Comparison of ENCODE assay signal across 25 cellular contexts in the genomic region with DNA sequence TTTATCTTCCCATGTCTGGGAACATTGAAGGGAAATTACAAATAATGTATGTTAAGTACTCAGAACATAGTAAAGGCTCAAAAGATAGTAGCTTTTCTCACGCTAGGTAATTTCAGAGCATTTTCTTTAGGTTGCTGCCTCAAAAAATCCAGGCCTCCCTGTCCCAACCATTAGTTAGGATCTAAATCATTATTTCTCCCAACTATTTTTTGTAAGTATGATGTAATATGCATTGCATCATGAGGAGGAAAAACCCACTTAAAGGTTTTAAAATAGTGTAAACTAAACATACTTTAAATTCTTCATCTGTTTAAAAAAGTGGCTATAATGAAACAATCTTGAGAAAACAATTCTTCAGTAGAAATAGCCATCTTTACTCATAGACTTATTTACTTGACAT.
A peak's percentile ranks its signal among the peaks of the same experiment; 100 is the strongest.
DNase-seq lines count a peak whose midpoint lies in the region; ATAC-seq, FAIRE-seq and TF ChIP-seq lines count a peak whose summit lies in the region.
"Had no signal": no experiment of that assay in that cellular context is flagged by ENCODE, and none has a peak within 500 bp of the region (broad histone marks: within the 10 kb centered on the region; RNA-seq: fewer than 3 reads in every experiment).

No MANE protein-coding gene starts in this region.

- H3K4me3 ChIP-seq in SK-N-SH (ENCODE audit: low read depth in 2 of 2, low read length in 1 of 2) (no peak overlapping the region), K562 (no peak overlapping the region), left lung (no peak overlapping the region), smooth muscle cell (no peak overlapping the region), vagina (no peak overlapping the region)
- H3K4me3 ChIP-seq: Peyer's patch had no signal

- CTCF ChIA-PET in SK-N-SH (lab: Yijun Ruan, JAX), result no interaction called here
- CTCF ChIA-PET in K562 (lab: Yijun Ruan, JAX; ENCODE audit: low intra/inter-chr PET ratio), result no interaction called here

- TF ChIP-seq POLR2A in K562 (conservative IDR thresholded peaks at IDR 0.05) (no peak), vagina (IDR thresholded peaks at IDR 0.05) (no peak)

- TF ChIP-seq EP300 in SK-N-SH (IDR thresholded peaks at IDR 0.05; ENCODE audit: borderline replicate concordance in 1 of 2, low read depth in 1 of 2, low read length in 1 of 2) (no peak), K562 (IDR thresholded peaks at IDR 0.05; ENCODE audit: low read length) (no peak)

- DNase-seq in SK-N-SH (no peak), K562 (ENCODE audit: extremely low read depth in 1 of 4, low spot score in 3 of 4) (no peak), left lung (no peak), smooth muscle cell (lab: John Stamatoyannopoulos, UW; ENCODE audit: unreplicated experiment) (no peak), GM10266 (ENCODE audit: extremely low spot score) (no peak), NCI-H2107 treated with DMSO at 0.1 percent for 48 hours (lab: John Stamatoyannopoulos, UW; ENCODE audit: unreplicated experiment) (no peak), vagina (ENCODE audit: extremely low spot score in 2 of 2) (no peak)
- DNase-seq: ACHN, AML-193, C1 segment of cervical spinal cord, DMS53, EL, GF-D8, KG1, NCI-H1105, NCI-H146, NCI-H2081, NCI-H2171 treated with DMSO at 0.1 percent for 48 hours, NCI-H446, NCI-H526, Peyer's patch had no signal

- H3K27me3 ChIP-seq in SK-N-SH (ENCODE audit: insufficient read depth) (no peaks in the 10 kb centered on the region), K562 (ENCODE audit: control insufficient read depth in 2 of 2, insufficient read depth in 2 of 2, low read length in 2 of 2) (no peaks in the 10 kb centered on the region), left lung (no peaks in the 10 kb centered on the region), smooth muscle cell (ENCODE audit: low read depth) (no peaks in the 10 kb centered on the region), vagina (no peaks in the 10 kb centered on the region)
- H3K27me3 ChIP-seq: Peyer's patch had no signal

- no peak overlapping the region for H3K27ac ChIP-seq in SK-N-SH (ENCODE audit: low read depth in 2 of 2, low read length in 1 of 2)
- H3K27ac ChIP-seq in K562 (ENCODE audit: extremely low read depth, low read depth, low read length), result no peak overlapping the region
- H3K27ac ChIP-seq in left lung, result no peak overlapping the region
- peak overlapping the region; percentile 0 for H3K27ac ChIP-seq in smooth muscle cell (ENCODE audit: low read depth)
- H3K27ac ChIP-seq in vagina, result no peak overlapping the region
- H3K27ac ChIP-seq: 22Rv1, Peyer's patch had no signal

- intact Hi-C loops in K562 (cut with micrococcal nuclease), result no loop called here
- intact Hi-C loops in left lung (cut with DNase I), result no loop called here
- intact Hi-C loops in vagina (cut with DNase I), result no loop called here

- H2AFZ ChIP-seq in SK-N-SH (ENCODE audit: low read depth) (no peak overlapping the region), K562 (ENCODE audit: low read depth, low read length) (no peak overlapping the region), smooth muscle cell (ENCODE audit: low read depth) (no peak overlapping the region)

- in situ Hi-C loops in K562 (cut with MboI), result no loop called here

- H3F3A ChIP-seq in SK-N-SH (replicated peaks; ENCODE audit: insufficient read depth) (no peaks in the 10 kb centered on the region), smooth muscle cell (ENCODE audit: low read depth) (no peaks in the 10 kb centered on the region)

- H3K36me3 ChIP-seq in SK-N-SH (replicated peaks in 1 of 2; ENCODE audit: control insufficient read depth in 1 of 2, insufficient read depth in 2 of 2, low read length in 1 of 2) (no peaks in the 10 kb centered on the region), K562 (ENCODE audit: control insufficient read depth, insufficient read depth, low read length) (no peaks in the 10 kb centered on the region), left lung (no peaks in the 10 kb centered on the region), smooth muscle cell (ENCODE audit: low read depth) (no peaks in the 10 kb centered on the region), vagina (no peaks in the 10 kb centered on the region)
- H3K36me3 ChIP-seq: Peyer's patch had no signal

- H3K79me2 ChIP-seq in SK-N-SH (ENCODE audit: insufficient read depth) (no peaks in the 10 kb centered on the region), K562 (ENCODE audit: control insufficient read depth, insufficient read depth, low read length) (no peaks in the 10 kb centered on the region), smooth muscle cell (ENCODE audit: low read depth) (no peaks in the 10 kb centered on the region)

- H3K9me3 ChIP-seq in SK-N-SH (no peaks in the 10 kb centered on the region), K562 (replicated peaks; ENCODE audit: control insufficient read depth, insufficient read depth, low read depth, low read length) (no peaks in the 10 kb centered on the region), left lung (no peaks in the 10 kb centered on the region), smooth muscle cell (replicated peaks; ENCODE audit: low read depth) (no peaks in the 10 kb centered on the region), vagina (no peaks in the 10 kb centered on the region)
- H3K9me3 ChIP-seq: Peyer's patch had no signal

- no peaks in the 10 kb centered on the region for H4K20me1 ChIP-seq in SK-N-SH (ENCODE audit: insufficient read depth)
- H4K20me1 ChIP-seq in K562 (replicated peaks; ENCODE audit: control insufficient read depth, insufficient read depth, low read length), result no peaks in the 10 kb centered on the region
- no peaks in the 10 kb centered on the region for H4K20me1 ChIP-seq in smooth muscle cell (ENCODE audit: low read depth)

- TF ChIP-seq CTCF in SK-N-SH (IDR thresholded peaks at IDR 0.05), result no peak
- TF ChIP-seq CTCF in K562 (IDR thresholded peaks at IDR 0.05 in 2 of 3, conservative IDR thresholded peaks at IDR 0.05 in 1 of 3; ENCODE audit: insufficient read depth in 2 of 3, low read depth in 1 of 3, low read length in 3 of 3), result no peak
- TF ChIP-seq CTCF in left lung (IDR thresholded peaks at IDR 0.05), result no peak
- no peak for TF ChIP-seq CTCF in smooth muscle cell (IDR thresholded peaks at IDR 0.05; ENCODE audit: borderline replicate concordance, insufficient read depth, poor library complexity, severe bottlenecking)
- TF ChIP-seq CTCF in GM10266 (IDR thresholded peaks at IDR 0.05; ENCODE audit: control insufficient read depth, insufficient read depth, low read depth, missing control alignments), result no peak
- TF ChIP-seq CTCF in vagina (IDR thresholded peaks at IDR 0.05), result no peak

- no peaks in the 10 kb centered on the region for H3K9me2 ChIP-seq in SK-N-SH

- WGBS in SK-N-SH (ENCODE audit: low lambda C conversion rate), result 34% methylated on average over 1 of the region's 1 CpG
- WGBS in K562 (ENCODE audit: insufficient coverage, low coverage, missing lambda C conversion rate), result 17% methylated on average over 1 of the region's 1 CpG
- 88% methylated on average over 1 of the region's 1 CpG for WGBS in smooth muscle cell (ENCODE audit: low lambda C conversion rate)

- no peak for TF ChIP-seq RAD21 in SK-N-SH (IDR thresholded peaks at IDR 0.05; ENCODE audit: low read length)
- no peak for TF ChIP-seq RAD21 in K562 (CRISPR knock-in tag; conservative IDR thresholded peaks at IDR 0.05 in 1 of 2, IDR thresholded peaks at IDR 0.05 in 1 of 2)

- no TSS peak for BruUV-seq in K562 (replicated peaks; lab: Mats Ljungman, UMichigan)

- POLR2A ChIA-PET in SK-N-SH (lab: Yijun Ruan, JAX) (no interaction called here), K562 (lab: Yijun Ruan, JAX) (no interaction called here)

- FAIRE-seq in K562 (lab: Jason Lieb, UNC), result no peak
- FAIRE-seq: D721Med, H54 had no signal

- ATAC-seq in SK-N-SH treated with all-trans-retinoic acid at 6 μM for 48 hours, result no peak
- no peak for ATAC-seq in K562
- peak; percentile 22 for ATAC-seq in left lung

- no peak overlapping the region for H3K9ac ChIP-seq in SK-N-SH
- H3K9ac ChIP-seq in K562 (ENCODE audit: insufficient read depth in 1 of 2, low read depth in 2 of 2, low read length in 2 of 2), result no peak overlapping the region
- no peak overlapping the region for H3K9ac ChIP-seq in smooth muscle cell (ENCODE audit: low read depth)

- H3K4me1 ChIP-seq in SK-N-SH (ENCODE audit: control insufficient read depth in 1 of 2, insufficient read depth in 2 of 2, low read depth in 1 of 2, low read length in 1 of 2), result no peaks in the 10 kb centered on the region
- H3K4me1 ChIP-seq in K562 (replicated peaks in 1 of 2; ENCODE audit: control insufficient read depth in 2 of 2, insufficient read depth in 2 of 2, low read length in 2 of 2), result no peaks in the 10 kb centered on the region
- peaks cover 0 to 7% of the 10 kb centered on the region in 2 donors for H3K4me1 ChIP-seq in left lung
- H3K4me1 ChIP-seq in smooth muscle cell (ENCODE audit: low read depth), result peaks cover 11% of the 10 kb centered on the region
- no peaks in the 10 kb centered on the region for H3K4me1 ChIP-seq in vagina
- H3K4me1 ChIP-seq: Peyer's patch had no signal

- H3K4me2 ChIP-seq in SK-N-SH, result no peak overlapping the region
- no peak overlapping the region for H3K4me2 ChIP-seq in K562 (ENCODE audit: insufficient read depth, low read length)
- H3K4me2 ChIP-seq in smooth muscle cell, result no peak overlapping the region

- H3K9me1 ChIP-seq in K562 (ENCODE audit: control insufficient read depth, insufficient read depth, low read length), result no peaks in the 10 kb centered on the region

TF ChIP-seq in SK-N-SH treated with all-trans-retinoic acid at 6 μM for 48 hours, 23 proteins besides CTCF, POLR2A, EP300 and RAD21:
- 0 out of 2 replicates have a peak, but pooled peaks have one; percentile 21 for TF ChIP-seq ISL1 (CRISPR knock-in tag; IDR thresholded peaks at IDR 0.05)
- no peak for TF ChIP-seq ZC3H10 (CRISPR knock-in tag; IDR thresholded peaks at IDR 0.05)
- no peak for TF ChIP-seq BACH2 (CRISPR knock-in tag; IDR thresholded peaks at IDR 0.05; ENCODE audit: borderline replicate concordance)
- TF ChIP-seq ESRRG (CRISPR knock-in tag; IDR thresholded peaks at IDR 0.05), result no peak
- TF ChIP-seq ARNTL (CRISPR knock-in tag; IDR thresholded peaks at IDR 0.05; ENCODE audit: borderline replicate concordance, low read depth), result no peak

TF ChIP-seq in SK-N-SH, 30 proteins besides CTCF, POLR2A, EP300 and RAD21:
- TF ChIP-seq FOSL2 (IDR thresholded peaks at IDR 0.05; ENCODE audit: borderline replicate concordance, low read depth), result no peak

TF ChIP-seq in K562, 482 proteins besides CTCF, POLR2A, EP300 and RAD21 (continues in another document):
- no peak for TF ChIP-seq ELF2 (CRISPR knock-in tag; IDR thresholded peaks at IDR 0.05)
- TF ChIP-seq SIN3B (IDR thresholded peaks at IDR 0.05; ENCODE audit: low read depth), result no peak
- no peak for TF ChIP-seq HIVEP1 (CRISPR knock-in tag; IDR thresholded peaks at IDR 0.05)
